14 cellular contexts compared by ENCODE assay signal in the genomic region with DNA sequence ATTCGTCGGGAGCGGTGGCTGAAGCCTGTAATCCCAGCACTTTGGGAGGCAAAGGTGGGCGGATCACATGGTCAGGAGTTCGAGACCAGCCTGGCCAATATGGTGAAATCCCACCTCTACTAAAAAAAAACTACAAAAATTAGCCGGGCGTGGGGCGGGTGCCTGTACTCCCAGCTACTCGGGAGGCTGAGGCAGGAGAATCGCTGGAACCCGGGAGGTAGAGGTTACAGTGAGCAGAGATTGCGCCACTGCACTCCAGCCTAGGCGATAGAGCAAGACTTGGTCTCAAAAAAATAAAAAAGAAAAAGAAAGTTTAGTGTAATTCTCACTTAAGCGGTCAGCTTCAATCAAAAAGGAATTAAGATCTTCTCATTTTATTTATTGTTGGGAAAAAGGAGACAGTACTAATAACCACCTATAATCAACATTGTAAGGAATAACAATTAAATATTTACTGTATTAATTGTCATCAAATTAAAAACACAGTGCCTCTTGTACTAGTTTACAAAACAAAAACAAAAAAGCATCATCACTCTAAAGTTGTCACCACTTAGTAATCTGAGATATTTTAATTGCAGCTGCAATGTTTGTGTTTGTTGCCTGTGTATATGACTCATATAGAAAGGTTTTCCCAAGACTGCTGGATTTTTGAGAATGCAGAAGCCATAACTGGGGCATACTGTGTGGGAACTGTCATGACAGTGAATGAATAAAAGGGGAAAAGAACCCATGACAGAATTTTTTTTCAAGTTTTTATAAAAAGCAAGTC. TPM values are rescaled to one million over a fixed set of nuclear protein-coding genes. Genes with fewer than 3 reads are reported as not detected.
DNase-seq lines count a peak whose midpoint lies in the region; ATAC-seq, FAIRE-seq and TF ChIP-seq lines count a peak whose summit lies in the region.
"Had no signal": no experiment of that assay in that cellular context is flagged by ENCODE, and none has a peak within 500 bp of the region (broad histone marks: within the 10 kb centered on the region; RNA-seq: fewer than 3 reads in every experiment).

No MANE protein-coding gene starts in this region.

- POLR2A ChIA-PET in A549 (lab: Yijun Ruan, JAX) (interaction anchor here (0.5 kb wide), 1 partner anchor 44 kb away, joined by 7 read pairs; no protein-coding TSS in a partner anchor), HEK293 (lab: Yijun Ruan, JAX) (no interaction called here)
- POLR2A ChIA-PET in CD8-positive, alpha-beta T cell (lab: Charles Lee) = interaction anchor here (0.6 kb wide), 2 partner anchors 28 to 91 kb away, joined by 3 to 6 read pairs; no protein-coding TSS in a partner anchor

- no peaks in the 10 kb centered on the region for H3K9me3 ChIP-seq in A549
- no peaks in the 10 kb centered on the region for H3K9me3 ChIP-seq in HEK293 (ENCODE audit: control insufficient read depth, insufficient read depth, low read depth, low read length)
- H3K9me3 ChIP-seq in astrocyte (ENCODE audit: insufficient read depth, low read depth, low read length) = no peaks in the 10 kb centered on the region
- H3K9me3 ChIP-seq in CD8-positive, alpha-beta T cell (ENCODE audit: low read length) = no peaks in the 10 kb centered on the region
- H3K9me3 ChIP-seq: pancreas had no signal

- TF ChIP-seq RAD21 in A549 (conservative IDR thresholded peaks at IDR 0.05 in 1 of 2, IDR thresholded peaks at IDR 0.05 in 1 of 2) = no peak

- H3K4me3 Mint-ChIP-seq in astrocyte (ENCODE audit: unreplicated experiment) = peak overlapping the region; percentile 21
- no peak overlapping the region for H3K4me3 Mint-ChIP-seq in CD8-positive, alpha-beta T cell

- ATAC-seq in A549 (peak in 1 of 2 experiments; percentile 37; a peak in 3 of 6 replicates), HG02642 (IDR thresholded peaks at IDR 0.05; ENCODE audit: poor library complexity, unreplicated experiment) (no peak)
- ATAC-seq in CD8-positive, alpha-beta T cell = no peak
- ATAC-seq: pancreas had no signal

- H3K36me3 Mint-ChIP-seq in astrocyte (ENCODE audit: low read depth, unreplicated experiment) = no peaks in the 10 kb centered on the region
- H3K36me3 Mint-ChIP-seq in CD8-positive, alpha-beta T cell = peaks cover 7% of the 10 kb centered on the region

- no peaks in the 10 kb centered on the region for H3K9me3 Mint-ChIP-seq in astrocyte (ENCODE audit: unreplicated experiment)
- H3K9me3 Mint-ChIP-seq in CD8-positive, alpha-beta T cell = no peaks in the 10 kb centered on the region

- H2AFZ ChIP-seq in astrocyte (ENCODE audit: low read depth, low read length) = no peak overlapping the region

- WGBS in A549 (ENCODE audit: missing lambda C conversion rate) = 90% methylated on average over 14 of the region's 14 CpGs

- H3K27me3 Mint-ChIP-seq in astrocyte (ENCODE audit: low read depth, unreplicated experiment) = no peaks in the 10 kb centered on the region
- no peaks in the 10 kb centered on the region for H3K27me3 Mint-ChIP-seq in CD8-positive, alpha-beta T cell (ENCODE audit: low read depth)

- peaks cover 86% of the 10 kb centered on the region for H3K79me2 ChIP-seq in astrocyte (ENCODE audit: insufficient read depth, low read length)

- peak overlapping the region; percentile 55 for H3K9ac ChIP-seq in astrocyte (ENCODE audit: low read length)

- peak overlapping the region; percentile 93 for H3K27ac Mint-ChIP-seq in astrocyte (ENCODE audit: unreplicated experiment)
- no peak overlapping the region for H3K27ac Mint-ChIP-seq in CD8-positive, alpha-beta T cell

- TF ChIP-seq EP300 in A549 (IDR thresholded peaks at IDR 0.05) = no peak

- H3K27me3 ChIP-seq in astrocyte (ENCODE audit: insufficient read depth, low read length) (no peaks in the 10 kb centered on the region), kidney epithelial cell (ENCODE audit: control insufficient read depth, insufficient read depth, low read length) (no peaks in the 10 kb centered on the region)
- no peaks in the 10 kb centered on the region for H3K27me3 ChIP-seq in CD8-positive, alpha-beta T cell (ENCODE audit: insufficient read depth, low read length)
- H3K27me3 ChIP-seq: pancreas had no signal

- H3K4me2 ChIP-seq in A549 (peak overlapping the region; percentile 93), astrocyte (ENCODE audit: low read length) (peak overlapping the region; percentile 21)

- FAIRE-seq in A549 (lab: Jason Lieb, UNC) (no peak), astrocyte (lab: Jason Lieb, UNC) (no peak)
- FAIRE-seq: colon, GM18507, pancreas had no signal

- TF ChIP-seq POLR2A in A549 (IDR thresholded peaks at IDR 0.05; ENCODE audit: low read length) = no peak

- H3K36me3 ChIP-seq in HEK293 (ENCODE audit: control insufficient read depth in 2 of 2, insufficient read depth in 1 of 2, low read length in 2 of 2) (no peaks in the 10 kb centered on the region), astrocyte (ENCODE audit: insufficient read depth, low read length) (no peaks in the 10 kb centered on the region), kidney epithelial cell (ENCODE audit: control insufficient read depth, insufficient read depth, low read length) (no peaks in the 10 kb centered on the region)
- no peaks in the 10 kb centered on the region for H3K36me3 ChIP-seq in CD8-positive, alpha-beta T cell (ENCODE audit: insufficient read depth, low read length)
- H3K36me3 ChIP-seq: pancreas had no signal

- CTCF ChIA-PET in A549 (lab: Yijun Ruan, JAX) (interaction anchor here (0.6 to 1.1 kb wide), 4 partner anchors 39 to 155 kb away, joined by 3 to 4 read pairs (median 3); a partner anchor contains a TSS), HEK293 (lab: Yijun Ruan, JAX) (interaction anchor here (0.6 to 2.2 kb wide), 3 partner anchors 14 to 270 kb away, joined by 3 to 7 read pairs (median 5); no protein-coding TSS in a partner anchor)
- CTCF ChIA-PET in CD8-positive, alpha-beta T cell (lab: Charles Lee) = interaction anchor here (1.1 to 1.5 kb wide), 2 partner anchors 12 to 15 kb away, joined by 3 to 8 read pairs; no protein-coding TSS in a partner anchor

- DNase-seq in A549 (ENCODE audit: low read depth in 1 of 2, low spot score in 1 of 2) (peak in 1 of 2 experiments; percentile 47), astrocyte (ENCODE audit: low read depth) (peak; percentile 66), kidney epithelial cell (ENCODE audit: low read depth) (peak; percentile 32), NCI-H774 (lab: John Stamatoyannopoulos, UW) (no peak), DMS114 treated with DMSO at 0.1 percent for 48 hours (lab: John Stamatoyannopoulos, UW; ENCODE audit: unreplicated experiment) (no peak)
- no peak for DNase-seq in CD8-positive, alpha-beta T cell
- DNase-seq: activated T-cell treated with anti-CD3 and anti-CD28 coated beads for 4 hours, C1 segment of cervical spinal cord, NCI-H146, pancreas had no signal

- H3K4me3 ChIP-seq in A549 (no peak overlapping the region), HEK293 (ENCODE audit: low read depth, low read length) (no peak overlapping the region), astrocyte (ENCODE audit: insufficient read depth, low read depth, low read length) (no peak overlapping the region), kidney epithelial cell (ENCODE audit: low read depth, low read length) (no peak overlapping the region)
- H3K4me3 ChIP-seq in CD8-positive, alpha-beta T cell (ENCODE audit: low read depth, low read length) = no peak overlapping the region
- H3K4me3 ChIP-seq: pancreas had no signal

- intact Hi-C loops in CD8-positive, alpha-beta T cell (cut with DNase I, micrococcal nuclease) = no loop called here

- peaks cover 54% of the 10 kb centered on the region for H4K20me1 ChIP-seq in astrocyte (ENCODE audit: insufficient read depth, low read length)

- H3K4me1 ChIP-seq in A549 (peaks cover 36% of the 10 kb centered on the region), HEK293 (ENCODE audit: control insufficient read depth, insufficient read depth, low read length) (peaks cover 16% of the 10 kb centered on the region), astrocyte (ENCODE audit: insufficient read depth, low read length) (peaks cover 22% of the 10 kb centered on the region)
- H3K4me1 ChIP-seq in CD8-positive, alpha-beta T cell (ENCODE audit: insufficient read depth, low read length) = peaks cover 22% of the 10 kb centered on the region

- peaks cover 19% of the 10 kb centered on the region for H3K4me1 Mint-ChIP-seq in astrocyte (ENCODE audit: low read depth, unreplicated experiment)
- peaks cover 37% of the 10 kb centered on the region for H3K4me1 Mint-ChIP-seq in CD8-positive, alpha-beta T cell (ENCODE audit: low read depth)

- no peak for TF ChIP-seq CTCF in A549 (IDR thresholded peaks at IDR 0.05)
- TF ChIP-seq CTCF in HEK293 (tag by site-specific recombination; IDR thresholded peaks at IDR 0.05) = no peak
- no peak for TF ChIP-seq CTCF in astrocyte (IDR thresholded peaks at IDR 0.05; ENCODE audit: insufficient read depth, low read depth, low read length)
- no peak for TF ChIP-seq CTCF in kidney epithelial cell (IDR thresholded peaks at IDR 0.05; ENCODE audit: insufficient read depth, low read length, poor library complexity, severe bottlenecking)
- TF ChIP-seq CTCF in CD8-positive, alpha-beta T cell (IDR thresholded peaks at IDR 0.05) = no peak

- H3K27ac ChIP-seq in A549 (peak overlapping the region in 1 of 2 experiments; percentile 24; a peak in 1 of 6 replicates), HEK293 (ENCODE audit: extremely low read depth, low read depth, low read length) (no peak overlapping the region; the same call in 1 of the 2 replicates), astrocyte (ENCODE audit: low read depth, low read length) (peak overlapping the region; percentile 57)
- H3K27ac ChIP-seq in CD8-positive, alpha-beta T cell (ENCODE audit: low read depth, low read length) = no peak overlapping the region
- H3K27ac ChIP-seq: pancreas had no signal

TF ChIP-seq in A549, 52 proteins besides CTCF, POLR2A, EP300 and RAD21 (continues in another document):
- TF ChIP-seq FOSL2 (IDR thresholded peaks at IDR 0.05) (no peak), FOSL2 (CRISPR knock-in tag; IDR thresholded peaks at IDR 0.05) (peak; percentile 89)

TF ChIP-seq in HEK293, 187 proteins besides CTCF, POLR2A, EP300 and RAD21 (continues in another document):
- TF ChIP-seq SP7 (tag by site-specific recombination; IDR thresholded peaks at IDR 0.05) = peak; percentile 88

RNA-seq across cellular contexts. Expression of a gene that starts 3.7 kb away (rescaled TPM):
- polyA plus RNA-seq in A549 (2011; rRNA removed) = 12.4 and 14.0 TPM in 2 replicates
- polyA plus RNA-seq in A549 (2012; cell fraction: cytosol; rRNA removed) = 6.0 and 7.3 TPM in 2 replicates
- 7.7 and 11.4 TPM in 2 replicates for polyA plus RNA-seq in A549 (2012; cell fraction: nucleus; rRNA removed)
- 4.7 to 5.8 TPM (median 5.4 TPM) in 3 replicates for polyA plus RNA-seq in A549 (2017; fragmentation: RNase III; extraction: RNeasy Plus Mini Kit Qiagen cat#74134 plus additional on column Dnase treatment)
- 21.1 and 23.2 TPM in 2 replicates for polyA minus RNA-seq in A549 (2011; rRNA and poly(A)+ RNA removed)
- total RNA-seq in astrocyte = 25.6 and 27.9 TPM in 2 replicates
- total RNA-seq in kidney epithelial cell = 11.9 and 18.9 TPM in 2 replicates
- 10 to 100 TPM; 18.0 to 18.2 TPM for total RNA-seq in CD8-positive, alpha-beta T cell

RNA-seq across cellular contexts. Expression of a gene that starts 18.4 kb away (rescaled TPM):
- polyA plus RNA-seq in A549 (2011; rRNA removed) (56.8 and 62.9 TPM in 2 replicates), A549 (2017; fragmentation: RNase III; extraction: RNeasy Plus Mini Kit Qiagen cat#74134 plus additional on column Dnase treatment) (88.9 to 91.9 TPM (median 90.7 TPM) in 3 replicates)
- 79.0 and 90.2 TPM in 2 replicates for polyA plus RNA-seq in A549 (2012; cell fraction: cytosol; rRNA removed)
- polyA plus RNA-seq in A549 (2012; cell fraction: nucleus; rRNA removed) = 56.6 and 57.2 TPM in 2 replicates
- 53.5 and 66.2 TPM in 2 replicates for polyA minus RNA-seq in A549 (2011; rRNA and poly(A)+ RNA removed)
- total RNA-seq in astrocyte (152 and 165 TPM in 2 replicates), kidney epithelial cell (96.0 and 108 TPM in 2 replicates)
- total RNA-seq in CD8-positive, alpha-beta T cell = 100 to 1,000 TPM; 133 to 136 TPM

Comparison
In these comparisons a context has a peak if more than half of its experiments do, and no peak if none do; other contexts are left out.
1. DNase-seq: peak in astrocyte (single experiment) and kidney epithelial cell (single experiment); none in NCI-H774 (single experiment), CD8-positive, alpha-beta T cell (0 of 7) and DMS114 treated with DMSO at 0.1 percent for 48 hours (single experiment).